ENCODE assay signal across 8 cellular contexts in genomic region chr17:81666342-81667191, GRCh38. TPM values are rescaled to one million over a fixed set of nuclear protein-coding genes. Genes with fewer than 3 reads are reported as not detected.
DNase-seq lines count a peak whose midpoint lies in the region; ATAC-seq and TF ChIP-seq lines count a peak whose summit lies in the region.

A gene with protein sequence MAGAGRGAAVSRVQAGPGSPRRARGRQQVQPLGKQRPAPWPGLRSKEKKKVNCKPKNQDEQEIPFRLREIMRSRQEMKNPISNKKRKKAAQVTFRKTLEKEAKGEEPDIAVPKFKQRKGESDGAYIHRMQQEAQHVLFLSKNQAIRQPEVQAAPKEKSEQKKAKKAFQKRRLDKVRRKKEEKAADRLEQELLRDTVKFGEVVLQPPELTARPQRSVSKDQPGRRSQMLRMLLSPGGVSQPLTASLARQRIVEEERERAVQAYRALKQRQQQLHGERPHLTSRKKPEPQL (plus strand): TSS chr17:81666737. CDS start chr17:81666767, 30 bp downstream.
Gene OXLD1 (minus strand): TSS chr17:81666605. CDS start chr17:81666577, 28 bp downstream.

- peaks cover 8% of the 10 kb centered on the region for H3K36me3 Mint-ChIP-seq in progenitor cell of endocrine pancreas (ENCODE audit: insufficient read depth)

- no peaks in the 10 kb centered on the region for H3K9me3 Mint-ChIP-seq in progenitor cell of endocrine pancreas (ENCODE audit: low read depth)

- H3K27ac ChIP-seq in left ventricle myocardium inferior (replicated peaks), result peak within 1 kb of the TSS; percentile 90

- peaks cover 35% of the 10 kb centered on the region for H3K36me3 ChIP-seq in left ventricle myocardium inferior

- no peaks in the 10 kb centered on the region for H3K27me3 ChIP-seq in left ventricle myocardium inferior (ENCODE audit: low read depth)

- H3K4me1 Mint-ChIP-seq in progenitor cell of endocrine pancreas (ENCODE audit: low read depth), result peaks cover 18% of the 10 kb centered on the region

- H3K27me3 Mint-ChIP-seq in progenitor cell of endocrine pancreas, result no peaks in the 10 kb centered on the region

- peak; percentile 82 for DNase-seq in NCI-H1694 (lab: John Stamatoyannopoulos, UW)
- peak; percentile 95 for DNase-seq in amniotic epithelial cell (ENCODE audit: low read depth)
- DNase-seq in left ventricle myocardium inferior, result peak; percentile 98
- DNase-seq in progenitor cell of endocrine pancreas (ENCODE audit: low spot score, unreplicated experiment), result peak; percentile 90
- DNase-seq in ureter (ENCODE audit: low spot score), result peak; percentile 97

- peak within 1 kb of the TSS; percentile 96 for H3K27ac Mint-ChIP-seq in progenitor cell of endocrine pancreas

- peak; percentile 98 for TF ChIP-seq POLR2A in GM15510 (IDR thresholded peaks at IDR 0.05; ENCODE audit: borderline replicate concordance, extremely low read depth, insufficient read length)

- intact Hi-C loops in T-helper 1 cell treated with Interleukin-12 subunit alpha and Interleukin-12 subunit beta and Interleukin-4 antibody, amounts not matched to agents 30 ng/mL and 1 ng/mL, for 36 hours (cut with micrococcal nuclease), result loop anchor here (1.0 kb wide), 4 partner anchors 17 to 46 kb away; partner anchors contain the start of genes ARL16, MRPL12, NPLOC4 and SLC25A10
- intact Hi-C loops in left ventricle myocardium inferior (cut with micrococcal nuclease), result no loop called here

- TF ChIP-seq CTCF in left ventricle myocardium inferior (IDR thresholded peaks at IDR 0.05; ENCODE audit: borderline replicate concordance) (no peak), progenitor cell of endocrine pancreas (IDR thresholded peaks at IDR 0.05; ENCODE audit: unreplicated experiment) (no peak)

- ATAC-seq in HG02884 (IDR thresholded peaks at IDR 0.05; ENCODE audit: unreplicated experiment), result peak; percentile 88

- H3K4me3 Mint-ChIP-seq in progenitor cell of endocrine pancreas (ENCODE audit: low read depth), result peak within 1 kb of the TSS; percentile 96

- peak within 1 kb of the TSS; percentile 95 for H3K4me3 ChIP-seq in left ventricle myocardium inferior

- peaks cover 34% of the 10 kb centered on the region for H3K4me1 ChIP-seq in left ventricle myocardium inferior

- no peaks in the 10 kb centered on the region for H3K9me3 ChIP-seq in left ventricle myocardium inferior (replicated peaks)

RNA-seq across cellular contexts. Expression of the first gene that starts in this region (rescaled TPM):
- total RNA-seq in T-helper 1 cell treated with Interleukin-12 subunit alpha and Interleukin-12 subunit beta and Interleukin-4 antibody, amounts not matched to agents 30 ng/mL and 1 ng/mL, for 36 hours, result 33.2 and 38.5 TPM in 2 replicates
- total RNA-seq in left ventricle myocardium inferior (5.6 TPM), progenitor cell of endocrine pancreas (24.8 and 26.6 TPM in 2 replicates), ureter (19.2 TPM)

RNA-seq across cellular contexts. Expression of gene OXLD1, which starts in this region (rescaled TPM):
- 48.1 and 48.8 TPM in 2 replicates for total RNA-seq in T-helper 1 cell treated with Interleukin-12 subunit alpha and Interleukin-12 subunit beta and Interleukin-4 antibody, amounts not matched to agents 30 ng/mL and 1 ng/mL, for 36 hours
- total RNA-seq in left ventricle myocardium inferior, result 18.4 TPM
- total RNA-seq in progenitor cell of endocrine pancreas, result 18.6 and 23.6 TPM in 2 replicates
- total RNA-seq in ureter, result 31.4 TPM

Comparison
In these comparisons a context has a peak if more than half of its experiments do, and no peak if none do; other contexts are left out.
1. Peak in every context shown above with its lines: DNase-seq, ATAC-seq, H3K4me3 ChIP-seq and H3K27ac ChIP-seq.